Comparison of ENCODE assay signal across 24 cellular contexts in the genomic region with DNA sequence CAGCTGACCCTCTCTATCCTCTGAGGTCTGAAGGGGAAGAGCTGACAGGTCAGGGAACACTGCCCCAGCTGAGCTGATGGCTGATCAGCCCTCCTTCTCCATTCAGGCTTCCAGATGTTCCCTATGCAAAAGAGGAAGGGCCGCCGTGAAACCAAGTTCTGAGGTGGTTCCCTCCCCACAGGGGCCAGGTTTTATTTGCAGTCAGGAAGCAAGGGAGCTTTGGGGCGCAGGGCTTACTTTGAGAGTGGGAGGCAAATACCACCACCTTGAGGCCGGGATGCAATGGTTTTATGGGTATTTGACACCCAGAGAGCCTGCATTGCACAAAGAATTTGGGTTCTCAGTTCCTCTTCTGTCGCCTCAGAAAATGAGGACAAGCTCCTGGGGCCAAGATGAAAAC.
DNase-seq lines count a peak whose midpoint lies in the region; ATAC-seq and TF ChIP-seq lines count a peak whose summit lies in the region.
"Had no signal": no experiment of that assay in that cellular context is flagged by ENCODE, and none has a peak within 500 bp of the region (broad histone marks: within the 10 kb centered on the region; RNA-seq: fewer than 3 reads in every experiment).

No MANE protein-coding gene starts in this region.

- no peaks in the 10 kb centered on the region for H3K9me3 Mint-ChIP-seq in immature natural killer cell
- no peaks in the 10 kb centered on the region for H3K9me3 Mint-ChIP-seq in activated CD4-positive, alpha-beta T cell treated with anti-CD3 and anti-CD28 coated beads, Interleukin-2, amount 10 ng/mL, durations not matched to agents 24 days and 14 days
- H3K9me3 Mint-ChIP-seq: activated naive CD4-positive, alpha-beta T cell treated with anti-CD3 and anti-CD28 coated beads, Interleukin-2, amount 50 U/mL, for 24 hours; nephron; T-helper 1 cell treated with Interleukin-12 subunit alpha and Interleukin-12 subunit beta and Interleukin-4 antibody, amounts not matched to agents 30 μg/mL and 1 μg/mL, for 36 hours had no signal

- intact Hi-C loops in activated CD4-positive, alpha-beta T cell treated with anti-CD3 and anti-CD28 coated beads, Interleukin-2, amount 10 ng/mL, durations not matched to agents 24 days and 14 days (cut with micrococcal nuclease), result no loop called here

- no peak overlapping the region for H3K14ac ChIP-seq in neuronal stem cell (ENCODE audit: low read length)

- no peaks in the 10 kb centered on the region for H3K4me1 Mint-ChIP-seq in immature natural killer cell
- H3K4me1 Mint-ChIP-seq in activated CD4-positive, alpha-beta T cell treated with anti-CD3 and anti-CD28 coated beads, Interleukin-2, amount 10 ng/mL, durations not matched to agents 24 days and 14 days, result no peaks in the 10 kb centered on the region
- H3K4me1 Mint-ChIP-seq: activated naive CD4-positive, alpha-beta T cell treated with anti-CD3 and anti-CD28 coated beads, Interleukin-2, amount 50 U/mL, for 24 hours had no signal

- no peak overlapping the region for H3K27ac ChIP-seq in neuronal stem cell (replicated peaks; ENCODE audit: low read length)
- H3K27ac ChIP-seq: breast epithelium, tibial nerve had no signal

- no peak overlapping the region for H3K4me3 Mint-ChIP-seq in immature natural killer cell
- no peak overlapping the region for H3K4me3 Mint-ChIP-seq in activated CD4-positive, alpha-beta T cell treated with anti-CD3 and anti-CD28 coated beads, Interleukin-2, amount 10 ng/mL, durations not matched to agents 24 days and 14 days
- H3K4me3 Mint-ChIP-seq: activated CD8-positive, alpha-beta T cell treated with anti-CD3 and anti-CD28 coated beads, Interleukin-2, amount 10 ng/mL, durations not matched to agents 7 days and 5 days; activated naive CD4-positive, alpha-beta T cell treated with anti-CD3 and anti-CD28 coated beads, Interleukin-2, amount 50 U/mL, for 24 hours; B cell; nephron; T-helper 1 cell treated with Interleukin-12 subunit alpha and Interleukin-12 subunit beta and Interleukin-4 antibody, amounts not matched to agents 30 μg/mL and 1 μg/mL, for 36 hours had no signal

- peak overlapping the region; percentile 26 for H3K18ac ChIP-seq in neuronal stem cell (ENCODE audit: low read length)

- no CpG with 5 or more reads among the region's 5 CpGs for WGBS in neuronal stem cell (ENCODE audit: extremely low coverage in 2 of 2, insufficient read length in 2 of 2, insufficient replicate concordance in 1 of 2), 2 donors

- DNase-seq in MV-4-11 (lab: John Stamatoyannopoulos, UW) (peak; percentile 91), RPMI8226 (peak; percentile 87), neuronal stem cell (ENCODE audit: low spot score) (no peak), D341Med (ENCODE audit: low spot score) (no peak), immature natural killer cell (no peak), omental fat pad (ENCODE audit: low spot score) (no peak)
- DNase-seq in activated CD4-positive, alpha-beta T cell treated with anti-CD3 and anti-CD28 coated beads, Interleukin-2, amount 10 ng/mL, durations not matched to agents 24 days and 14 days, result no peak
- DNase-seq: ACHN; activated CD4-positive, alpha-beta T cell treated with anti-CD3 and anti-CD28 coated beads for 1 hour; activated CD8-positive, alpha-beta T cell treated with anti-CD3 and anti-CD28 coated beads, Interleukin-2, amount 10 ng/mL, durations not matched to agents 7 days and 5 days; DMS153; left colon; mucosa of descending colon; NCI-H2029; OCI-M1; stimulated activated CD4-positive, alpha-beta T cell treated with anti-CD3 and anti-CD28 coated beads, Interleukin-15, amount 100 ng/mL, for 24 hours; stimulated activated CD4-positive, alpha-beta T cell treated with anti-CD3 and anti-CD28 coated beads, Interleukin-4, amount 100 ng/mL, for 4 hours had no signal

- no peak overlapping the region for H3K9ac ChIP-seq in neuronal stem cell (ENCODE audit: low read depth, low read length, poor library complexity)

- peak overlapping the region in 1 of 6 donors; percentile 32 for H3K27ac Mint-ChIP-seq in immature natural killer cell
- H3K27ac Mint-ChIP-seq in activated CD4-positive, alpha-beta T cell treated with anti-CD3 and anti-CD28 coated beads, Interleukin-2, amount 10 ng/mL, durations not matched to agents 24 days and 14 days, result no peak overlapping the region
- H3K27ac Mint-ChIP-seq: activated CD8-positive, alpha-beta T cell treated with anti-CD3 and anti-CD28 coated beads, Interleukin-2, amount 10 ng/mL, durations not matched to agents 7 days and 5 days; activated naive CD4-positive, alpha-beta T cell treated with anti-CD3 and anti-CD28 coated beads, Interleukin-2, amount 50 U/mL, for 24 hours; B cell; nephron; T-helper 1 cell treated with Interleukin-12 subunit alpha and Interleukin-12 subunit beta and Interleukin-4 antibody, amounts not matched to agents 30 μg/mL and 1 μg/mL, for 36 hours had no signal

- no peak overlapping the region for H4K8ac ChIP-seq in neuronal stem cell (ENCODE audit: low read depth, low read length)

- H3K23ac ChIP-seq in neuronal stem cell (ENCODE audit: low read depth, low read length, poor library complexity), result no peak overlapping the region

- no peak overlapping the region for H2BK15ac ChIP-seq in neuronal stem cell (ENCODE audit: low read length)

- H2AFZ ChIP-seq in neuronal stem cell (ENCODE audit: low read length), result no peak overlapping the region

- no peak overlapping the region for H2BK120ac ChIP-seq in neuronal stem cell (ENCODE audit: low read depth, low read length)

- ATAC-seq in GM21360 (IDR thresholded peaks at IDR 0.05; ENCODE audit: unreplicated experiment) (peak; percentile 42), omental fat pad (ENCODE audit: low FRiP score) (no peak)
- ATAC-seq: activated CD8-positive, alpha-beta T cell treated with anti-CD3 and anti-CD28 coated beads, Interleukin-2, amount 10 ng/mL, durations not matched to agents 7 days and 5 days; left colon; mucosa of descending colon had no signal

- H3K27me3 Mint-ChIP-seq in immature natural killer cell (ENCODE audit: low read depth in 3 of 3), result peaks cover 0 to 15% (median 12%) of the 10 kb centered on the region in 3 donors
- peaks cover 12% of the 10 kb centered on the region for H3K27me3 Mint-ChIP-seq in activated CD4-positive, alpha-beta T cell treated with anti-CD3 and anti-CD28 coated beads, Interleukin-2, amount 10 ng/mL, durations not matched to agents 24 days and 14 days

- H3K4me1 ChIP-seq in neuronal stem cell (ENCODE audit: control insufficient read depth in 2 of 2, insufficient read depth in 1 of 2, low read depth in 1 of 2, low read length in 2 of 2), result no peaks in the 10 kb centered on the region
- H3K4me1 ChIP-seq: breast epithelium, tibial nerve had no signal

- no peak overlapping the region for H2BK5ac ChIP-seq in neuronal stem cell (ENCODE audit: low read length)

- H3K9me3 ChIP-seq in neuronal stem cell (replicated peaks in 1 of 2; ENCODE audit: control insufficient read depth in 2 of 2, insufficient read depth in 1 of 2, low read depth in 1 of 2, low read length in 2 of 2), result no peaks in the 10 kb centered on the region
- H3K9me3 ChIP-seq: breast epithelium, mucosa of descending colon, tibial nerve had no signal

- H3K4me2 ChIP-seq in neuronal stem cell (ENCODE audit: insufficient read depth, low read length, poor library complexity, severe bottlenecking), result no peak overlapping the region

- no peaks in the 10 kb centered on the region for H3K27me3 ChIP-seq in neuronal stem cell (ENCODE audit: control insufficient read depth in 3 of 3, insufficient read depth in 3 of 3, low read depth in 1 of 3, low read length in 3 of 3)
- H3K27me3 ChIP-seq: breast epithelium, tibial nerve had no signal

- H3K79me1 ChIP-seq in neuronal stem cell (ENCODE audit: low read depth, low read length), result no peaks in the 10 kb centered on the region

- H3K4me3 ChIP-seq in neuronal stem cell (ENCODE audit: low read length in 2 of 2), result no peak overlapping the region
- H3K4me3 ChIP-seq: breast epithelium, mucosa of descending colon, tibial nerve had no signal

- no peak overlapping the region for H2BK12ac ChIP-seq in neuronal stem cell (ENCODE audit: low read length)

- no peak overlapping the region for H4K91ac ChIP-seq in neuronal stem cell (ENCODE audit: low read depth, low read length, poor library complexity)

- no peak overlapping the region for H3K4ac ChIP-seq in neuronal stem cell (ENCODE audit: low read length)

- H3K36me3 ChIP-seq in neuronal stem cell (replicated peaks in 1 of 2; ENCODE audit: control insufficient read depth in 2 of 2, insufficient read depth in 2 of 2, low read length in 2 of 2), result no peaks in the 10 kb centered on the region
- H3K36me3 ChIP-seq: breast epithelium, tibial nerve had no signal

- no peak overlapping the region for H2AK5ac ChIP-seq in neuronal stem cell (ENCODE audit: low read depth, low read length)

- no peak for TF ChIP-seq CTCF in omental fat pad (IDR thresholded peaks at IDR 0.05)

- H3K36me3 Mint-ChIP-seq in immature natural killer cell, result no peaks in the 10 kb centered on the region
- no peaks in the 10 kb centered on the region for H3K36me3 Mint-ChIP-seq in activated CD4-positive, alpha-beta T cell treated with anti-CD3 and anti-CD28 coated beads, Interleukin-2, amount 10 ng/mL, durations not matched to agents 24 days and 14 days (ENCODE audit: low read depth)
- H3K36me3 Mint-ChIP-seq: activated naive CD4-positive, alpha-beta T cell treated with anti-CD3 and anti-CD28 coated beads, Interleukin-2, amount 50 U/mL, for 24 hours had no signal

Comparison
In these comparisons a context has a peak if more than half of its experiments do, and no peak if none do; other contexts are left out.
1. DNase-seq: peak in MV-4-11 (single experiment) and RPMI8226 (single experiment); none in neuronal stem cell (single experiment), D341Med (single experiment), immature natural killer cell (0 of 3), omental fat pad (single experiment) and activated CD4-positive, alpha-beta T cell treated with anti-CD3 and anti-CD28 coated beads, Interleukin-2, amount 10 ng/mL, durations not matched to agents 24 days and 14 days (single experiment).